ENCODE assay signal across 9 cellular contexts in the genomic region with DNA sequence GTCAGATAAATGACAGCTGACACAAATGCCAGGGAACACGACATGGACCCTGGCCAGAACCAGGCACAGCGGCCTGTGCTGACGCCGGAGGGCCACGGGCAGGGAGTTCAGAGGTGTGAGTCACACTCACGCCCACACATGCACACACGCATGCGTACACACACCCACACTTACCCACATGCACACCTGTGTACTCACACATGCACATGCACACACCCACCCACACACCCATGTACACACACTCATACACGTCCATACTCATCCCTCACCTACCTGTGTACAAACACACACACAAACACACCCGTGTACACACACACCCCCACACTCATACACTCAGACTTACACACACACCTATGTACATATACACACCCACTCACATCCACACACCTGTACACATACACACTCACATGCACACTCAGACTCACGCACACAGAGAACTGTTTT. TPM values are rescaled to one million over a fixed set of nuclear protein-coding genes. Genes with fewer than 3 reads are reported as not detected.
DNase-seq lines count a peak whose midpoint lies in the region; ATAC-seq, FAIRE-seq and TF ChIP-seq lines count a peak whose summit lies in the region.
"Had no signal": no experiment of that assay in that cellular context is flagged by ENCODE, and none has a peak within 500 bp of the region (broad histone marks: within the 10 kb centered on the region; RNA-seq: fewer than 3 reads in every experiment).

No MANE protein-coding gene starts in this region.

- intact Hi-C loops in left lung (cut with DNase I) = no loop called here

- H3K9me3 ChIP-seq in left lung = no peaks in the 10 kb centered on the region
- no peaks in the 10 kb centered on the region for H3K9me3 ChIP-seq in tibial nerve

- H3K36me3 Mint-ChIP-seq in brain = peaks cover 7% of the 10 kb centered on the region

- H3K4me1 Mint-ChIP-seq in brain = peaks cover 84% of the 10 kb centered on the region

- TF ChIP-seq EP300 in tibial nerve (IDR thresholded peaks at IDR 0.05) = peak in 1 of 2 donors; percentile 72

- no peak for FAIRE-seq in D721Med (lab: Jason Lieb, UNC)
- FAIRE-seq: islet of Langerhans had no signal

- peak overlapping the region; percentile 62 to 66 for H3K27ac ChIP-seq in left lung
- H3K27ac ChIP-seq in tibial nerve = peak overlapping the region; percentile 44 to 96 (median 80)

- ATAC-seq in left lung (no peak), GM19397 (IDR thresholded peaks at IDR 0.05; ENCODE audit: unreplicated experiment) (no peak)

- TF ChIP-seq CTCF in brain (conservative IDR thresholded peaks at IDR 0.05) = no peak
- no peak for TF ChIP-seq CTCF in left lung (IDR thresholded peaks at IDR 0.05)
- TF ChIP-seq CTCF in tibial nerve (IDR thresholded peaks at IDR 0.05) = no peak
- no peak for TF ChIP-seq CTCF in D721Med (IDR thresholded peaks at IDR 0.05; ENCODE audit: insufficient read depth, missing control alignments)

- peaks cover 40 to 94% of the 10 kb centered on the region in 2 donors for H3K4me1 ChIP-seq in left lung
- H3K4me1 ChIP-seq in tibial nerve = peaks cover 0 to 98% (median 84%) of the 10 kb centered on the region in 4 donors

- 39 to 43% methylated on average over 11 of the region's 11 CpGs for WGBS in tibial nerve, 2 donors

- H3K4me3 Mint-ChIP-seq in brain = peak overlapping the region in 2 of 5 experiments; percentile 10 to 18

- H3K9me3 Mint-ChIP-seq in brain = peaks cover 0 to 2% (median 2%) of the 10 kb centered on the region in 5 experiments

- no peaks in the 10 kb centered on the region for H3K27me3 Mint-ChIP-seq in brain

- TF ChIP-seq POLR2A in tibial nerve (IDR thresholded peaks at IDR 0.05) = no peak

- H3K27me3 ChIP-seq in left lung (no peaks in the 10 kb centered on the region), tibial nerve (no peaks in the 10 kb centered on the region)

- no peak overlapping the region for H3K4me3 ChIP-seq in left lung
- H3K4me3 ChIP-seq in tibial nerve = no peak overlapping the region

- peak; percentile 21 for DNase-seq in activated T-cell treated with anti-CD3 and anti-CD28 coated beads for 4 hours
- DNase-seq in activated T-cell treated with anti-CD3 and anti-CD28 coated beads, Interleukin-2, amount 50 U/mL, for 1 hour = no peak
- peak in 1 of 2 donors; percentile 72 for DNase-seq in left lung
- DNase-seq in tibial nerve (ENCODE audit: low spot score in 2 of 2) = no peak
- DNase-seq in NCI-H1092 treated with DMSO at 0.1 percent for 48 hours (lab: John Stamatoyannopoulos, UW) = no peak
- no peak for DNase-seq in D721Med (ENCODE audit: insufficient read length, low spot score)

- peak overlapping the region; percentile 35 to 91 (median 74) for H3K27ac Mint-ChIP-seq in brain

- H3K36me3 ChIP-seq in left lung (no peaks in the 10 kb centered on the region), tibial nerve (no peaks in the 10 kb centered on the region)

RNA-seq across cellular contexts. Expression of a gene that starts 40.4 kb away (rescaled TPM):
- polyA plus RNA-seq in brain (ENCODE audit: insufficient read depth, low read depth, low replicate concordance) = 102 TPM
- total RNA-seq in left lung (10 to 100 TPM; 69.3 to 71.3 TPM), tibial nerve (10 to 100 TPM; 15.1 to 42.0 (median 19.9) TPM)
